Comparison of ENCODE assay signal across 9 cellular contexts in the genomic region with DNA sequence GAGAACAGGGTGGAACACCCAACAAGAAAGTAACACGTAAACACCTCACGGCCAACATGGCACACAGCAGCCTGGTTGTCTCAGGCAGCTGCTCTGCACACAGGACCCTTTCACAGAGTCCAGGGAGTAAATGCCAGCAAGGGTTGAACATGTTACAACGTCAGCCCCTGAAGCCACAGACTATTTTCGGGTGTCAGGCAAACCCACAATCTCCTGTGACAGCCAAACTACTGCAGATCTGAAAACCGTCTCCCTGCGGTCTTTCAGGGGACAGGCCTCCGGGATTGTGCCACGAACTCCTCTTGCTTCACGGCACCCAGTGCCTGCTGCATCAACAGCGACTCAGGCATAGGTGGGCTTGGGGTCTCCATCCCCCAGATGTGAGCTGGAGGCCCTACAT.
DNase-seq lines count a peak whose midpoint lies in the region; ATAC-seq, FAIRE-seq and TF ChIP-seq lines count a peak whose summit lies in the region.
"Had no signal": no experiment of that assay in that cellular context is flagged by ENCODE, and none has a peak within 500 bp of the region (broad histone marks: within the 10 kb centered on the region; RNA-seq: fewer than 3 reads in every experiment).

No MANE protein-coding gene starts in this region.

- H3K27me3 Mint-ChIP-seq in neural crest cell (ENCODE audit: low read depth), result no peaks in the 10 kb centered on the region

- peaks cover 21% of the 10 kb centered on the region for H3K4me1 Mint-ChIP-seq in neural crest cell

- peaks cover 3% of the 10 kb centered on the region; the same call in 1 of the 2 replicates for H3F3A ChIP-seq in Loucy (ENCODE audit: low read depth)

- H3K4me2 ChIP-seq in Loucy (ENCODE audit: low read depth, low read length, poor library complexity, severe bottlenecking) (peak overlapping the region; percentile 39), Karpas-422 (ENCODE audit: low read depth, low read length, poor library complexity, severe bottlenecking) (no peak overlapping the region)

- H3K27me3 ChIP-seq in Loucy (ENCODE audit: insufficient read depth, low read length, poor library complexity, severe bottlenecking) (no peaks in the 10 kb centered on the region), Karpas-422 (ENCODE audit: low read length) (no peaks in the 10 kb centered on the region)

- TF ChIP-seq POLR2A in GM12892 (IDR thresholded peaks at IDR 0.05; ENCODE audit: low read depth, low read length), result no peak

- H3K36me3 Mint-ChIP-seq in neural crest cell (ENCODE audit: low read depth), result no peaks in the 10 kb centered on the region

- peaks cover 61% of the 10 kb centered on the region for H3K4me1 ChIP-seq in Loucy (ENCODE audit: insufficient read depth, low read length, poor library complexity, severe bottlenecking)
- H3K4me1 ChIP-seq in Karpas-422 (ENCODE audit: low read length), result peaks cover 10% of the 10 kb centered on the region

- no peak overlapping the region for H3K4me3 Mint-ChIP-seq in neural crest cell

- H2AFZ ChIP-seq in Loucy (ENCODE audit: low read length) (no peak overlapping the region), Karpas-422 (ENCODE audit: low read length) (no peak overlapping the region)

- no peaks in the 10 kb centered on the region for H3K9me3 ChIP-seq in Loucy (ENCODE audit: insufficient read depth, low read depth, low read length)
- no peaks in the 10 kb centered on the region for H3K9me3 ChIP-seq in Karpas-422 (ENCODE audit: low read length)

- peak overlapping the region; percentile 71 for H3K27ac Mint-ChIP-seq in neural crest cell (ENCODE audit: unreplicated experiment)

- peak overlapping the region; percentile 48 for H3K9ac ChIP-seq in Loucy (ENCODE audit: low read depth, low read length, poor library complexity, severe bottlenecking)
- no peak overlapping the region for H3K9ac ChIP-seq in Karpas-422 (ENCODE audit: low read length)

- no peak overlapping the region for H3K27ac ChIP-seq in Karpas-422 (ENCODE audit: low read length)

- H3K79me2 ChIP-seq in Loucy (ENCODE audit: insufficient read depth, low read length) (peaks cover 98% of the 10 kb centered on the region), Karpas-422 (ENCODE audit: low read length) (no peaks in the 10 kb centered on the region)

- no peak for FAIRE-seq in GM12892 (lab: Jason Lieb, UNC)

- peaks cover 72% of the 10 kb centered on the region for H4K20me1 ChIP-seq in Loucy (ENCODE audit: insufficient read depth, low read length, poor library complexity, severe bottlenecking)
- H4K20me1 ChIP-seq in Karpas-422 (ENCODE audit: insufficient read depth, low read depth, low read length), result peaks cover 22% of the 10 kb centered on the region; the same call in 1 of the 2 replicates

- H3K9me3 Mint-ChIP-seq in neural crest cell, result no peaks in the 10 kb centered on the region

- ATAC-seq in HG02623 (IDR thresholded peaks at IDR 0.05; ENCODE audit: unreplicated experiment), result no peak

- H3K9me2 ChIP-seq in Loucy (replicated peaks; ENCODE audit: low read depth, low read length) (no peaks in the 10 kb centered on the region), Karpas-422 (replicated peaks; ENCODE audit: insufficient read depth, low read length) (no peaks in the 10 kb centered on the region)

- DNase-seq in GM12892 (ENCODE audit: insufficient read length), result peak; percentile 37
- peak; percentile 31 for DNase-seq in activated CD8-positive, alpha-beta memory T cell treated with anti-CD3 and anti-CD28 coated beads, Interleukin-2, amount 50 U/mL, for 4 hours
- no peak for DNase-seq in neural crest cell (ENCODE audit: low read depth, low spot score)
- no peak for DNase-seq in NCI-H510A treated with DMSO at 0.1 percent for 48 hours (lab: John Stamatoyannopoulos, UW)
- no peak for DNase-seq in middle frontal gyrus (ENCODE audit: extremely low spot score, low spot score)
- no peak for DNase-seq in Karpas-422
- DNase-seq: NCI-H526 treated with DMSO at 0.1 percent for 48 hours had no signal

- H3K4me3 ChIP-seq in Loucy (ENCODE audit: low read length, poor library complexity, severe bottlenecking) (no peak overlapping the region), Karpas-422 (ENCODE audit: low read length) (no peak overlapping the region)

- peaks cover 26% of the 10 kb centered on the region; the same call in 1 of the 2 replicates for H3K36me3 ChIP-seq in Loucy (ENCODE audit: insufficient read depth, low read length)
- no peaks in the 10 kb centered on the region for H3K36me3 ChIP-seq in Karpas-422 (ENCODE audit: insufficient read depth, low read length)

- TF ChIP-seq CTCF in Loucy (conservative IDR thresholded peaks at IDR 0.05; ENCODE audit: low read length), result no peak
- no peak for TF ChIP-seq CTCF in neural crest cell (conservative IDR thresholded peaks at IDR 0.05)

Comparison
In these comparisons a context has a peak if more than half of its experiments do, and no peak if none do; other contexts are left out.
1. DNase-seq: peak in GM12892 (single experiment) and activated CD8-positive, alpha-beta memory T cell treated with anti-CD3 and anti-CD28 coated beads, Interleukin-2, amount 50 U/mL, for 4 hours (single experiment); none in neural crest cell (single experiment), NCI-H510A treated with DMSO at 0.1 percent for 48 hours (single experiment), middle frontal gyrus (single experiment) and Karpas-422 (single experiment).